Comparison of ENCODE assay signal across 24 cellular contexts in genomic region chrX:103718120-103718519, GRCh38. TPM values are rescaled to one million over a fixed set of nuclear protein-coding genes. Genes with fewer than 3 reads are reported as not detected.
"Had no signal": no experiment of that assay in that cellular context is flagged by ENCODE, and none has a peak within 500 bp of the region (broad histone marks: within the 10 kb centered on the region; RNA-seq: fewer than 3 reads in every experiment).

No MANE protein-coding gene starts in this region.

- H3K9me3 ChIP-seq: body of pancreas had no signal

- H3K36me3 Mint-ChIP-seq: activated CD8-positive, alpha-beta memory T cell treated with anti-CD3 and anti-CD28 coated beads, Interleukin-2, amount 10 ng/mL, durations not matched to agents 7 days and 5 days; activated naive CD4-positive, alpha-beta T cell treated with anti-CD3 and anti-CD28 coated beads, Interleukin-2, amount 50 U/mL, for 24 hours had no signal

- H3K4me3 Mint-ChIP-seq: activated CD8-positive, alpha-beta memory T cell treated with anti-CD3 and anti-CD28 coated beads, Interleukin-2, amount 10 ng/mL, durations not matched to agents 7 days and 5 days; activated naive CD4-positive, alpha-beta T cell treated with anti-CD3 and anti-CD28 coated beads, Interleukin-2, amount 50 U/mL, for 24 hours; activated T-cell treated with anti-CD3 and anti-CD28 coated beads, Interleukin-2, amount 50 U/mL, for 24 hours; activated T-helper 1 cell treated with anti-CD3 and anti-CD28 coated beads, Interleukin-12 subunit alpha, Interleukin-12 subunit beta, Interleukin-2, Interleukin-4 antibody, amounts not matched to agents 30 ng/mL and 10 ng/mL and 1 ng/mL, durations not matched to agents 14 hours and 24 hours and 36 hours; central memory CD8-positive, alpha-beta T cell; T-helper 1 cell treated with Interleukin-12 subunit alpha and Interleukin-12 subunit beta and Interleukin-4 antibody, amounts not matched to agents 30 μg/mL and 1 μg/mL, for 36 hours had no signal

- H3K27ac ChIP-seq: body of pancreas had no signal

- FAIRE-seq: K562, RCC 7860 had no signal

- H3K4me1 ChIP-seq: body of pancreas had no signal

- H3K9me3 Mint-ChIP-seq: activated naive CD4-positive, alpha-beta T cell treated with anti-CD3 and anti-CD28 coated beads, Interleukin-2, amount 50 U/mL, for 24 hours; activated T-cell treated with anti-CD3 and anti-CD28 coated beads, Interleukin-2, amount 50 U/mL, for 24 hours; activated T-helper 1 cell treated with anti-CD3 and anti-CD28 coated beads, Interleukin-12 subunit alpha, Interleukin-12 subunit beta, Interleukin-2, Interleukin-4 antibody, amounts not matched to agents 30 ng/mL and 10 ng/mL and 1 ng/mL, durations not matched to agents 14 hours and 24 hours and 36 hours; central memory CD8-positive, alpha-beta T cell; T-helper 1 cell treated with Interleukin-12 subunit alpha and Interleukin-12 subunit beta and Interleukin-4 antibody, amounts not matched to agents 30 μg/mL and 1 μg/mL, for 36 hours had no signal

- H3K4me1 Mint-ChIP-seq: activated CD8-positive, alpha-beta memory T cell treated with anti-CD3 and anti-CD28 coated beads, Interleukin-2, amount 10 ng/mL, durations not matched to agents 7 days and 5 days; activated naive CD4-positive, alpha-beta T cell treated with anti-CD3 and anti-CD28 coated beads, Interleukin-2, amount 50 U/mL, for 24 hours; central memory CD8-positive, alpha-beta T cell had no signal

- H3K4me3 ChIP-seq: body of pancreas, K562 had no signal

- H3K27me3 ChIP-seq: body of pancreas had no signal

- DNase-seq: activated CD4-positive, alpha-beta T cell treated with anti-CD3 and anti-CD28 coated beads for 4 hours; activated CD8-positive, alpha-beta memory T cell treated with anti-CD3 and anti-CD28 coated beads, Interleukin-2, amount 10 ng/mL, durations not matched to agents 7 days and 5 days; activated effector memory CD4-positive, alpha-beta T cell treated with Interleukin-2 at 50 U/mL for 16 hours; activated naive CD4-positive, alpha-beta T cell; activated T-cell treated with anti-CD3 and anti-CD28 coated beads, Interleukin-2, amount 50 U/mL, for 24 hours; aorta; body of pancreas; Kasumi-1; NCI-H1048; NCI-H146; NCI-H187 treated with DMSO at 0.1 percent for 48 hours; NCI-H2081 treated with DMSO at 0.1 percent for 48 hours; NCI-H446 treated with DMSO at 0.1 percent for 48 hours; NCI-H524 treated with DMSO at 0.1 percent for 48 hours; NCI-H82; NK-92 treated with Interleukin-12 subunit alpha and Interleukin-12 subunit beta, amount 100 ng/mL, for 24 hours; SHP77 treated with DMSO at 0.1 percent for 48 hours had no signal

- H3K27me3 Mint-ChIP-seq: activated naive CD4-positive, alpha-beta T cell treated with anti-CD3 and anti-CD28 coated beads, Interleukin-2, amount 50 U/mL, for 24 hours; central memory CD8-positive, alpha-beta T cell had no signal

- H3K27ac Mint-ChIP-seq: activated CD8-positive, alpha-beta memory T cell treated with anti-CD3 and anti-CD28 coated beads, Interleukin-2, amount 10 ng/mL, durations not matched to agents 7 days and 5 days; activated naive CD4-positive, alpha-beta T cell treated with anti-CD3 and anti-CD28 coated beads, Interleukin-2, amount 50 U/mL, for 24 hours; activated T-cell treated with anti-CD3 and anti-CD28 coated beads, Interleukin-2, amount 50 U/mL, for 24 hours; activated T-helper 1 cell treated with anti-CD3 and anti-CD28 coated beads, Interleukin-12 subunit alpha, Interleukin-12 subunit beta, Interleukin-2, Interleukin-4 antibody, amounts not matched to agents 30 ng/mL and 10 ng/mL and 1 ng/mL, durations not matched to agents 14 hours and 24 hours and 36 hours; T-helper 1 cell treated with Interleukin-12 subunit alpha and Interleukin-12 subunit beta and Interleukin-4 antibody, amounts not matched to agents 30 μg/mL and 1 μg/mL, for 36 hours had no signal

RNA-seq across cellular contexts. Expression of gene TMEM31, which starts 7.4 kb away (rescaled TPM):
- total RNA-seq: activated CD8-positive, alpha-beta memory T cell treated with anti-CD3 and anti-CD28 coated beads, Interleukin-2, amount 10 ng/mL, durations not matched to agents 7 days and 5 days; activated T-helper 1 cell treated with anti-CD3 and anti-CD28 coated beads, Interleukin-12 subunit alpha, Interleukin-12 subunit beta, Interleukin-2, Interleukin-4 antibody, amounts not matched to agents 30 ng/mL and 10 ng/mL and 1 ng/mL, durations not matched to agents 14 hours and 24 hours and 36 hours; aorta; body of pancreas; K562; SK-MEL-5 had no signal
- polyA plus RNA-seq: aorta had no signal

RNA-seq across cellular contexts. Expression of gene PLP1, which starts 58.5 kb away (rescaled TPM):
- total RNA-seq: activated CD8-positive, alpha-beta memory T cell treated with anti-CD3 and anti-CD28 coated beads, Interleukin-2, amount 10 ng/mL, durations not matched to agents 7 days and 5 days; activated T-helper 1 cell treated with anti-CD3 and anti-CD28 coated beads, Interleukin-12 subunit alpha, Interleukin-12 subunit beta, Interleukin-2, Interleukin-4 antibody, amounts not matched to agents 30 ng/mL and 10 ng/mL and 1 ng/mL, durations not matched to agents 14 hours and 24 hours and 36 hours; K562 had no signal
- polyA plus RNA-seq: K562 had no signal
